8 cellular contexts compared by ENCODE assay signal in genomic region chr15:56537881-56538280, GRCh38.
DNase-seq lines count a peak whose midpoint lies in the region; ATAC-seq lines count a peak whose summit lies in the region.

No MANE protein-coding gene starts in this region.

- H3K27ac Mint-ChIP-seq in activated naive CD8-positive, alpha-beta T cell treated with anti-CD3 and anti-CD28 coated beads for 36 hours = no peak overlapping the region

- peak; percentile 37 for DNase-seq in NCI-H146 (lab: John Stamatoyannopoulos, UW)
- DNase-seq in NCI-H146 treated with DMSO at 0.1 percent for 48 hours (lab: John Stamatoyannopoulos, UW; ENCODE audit: unreplicated experiment) = no peak
- DNase-seq in SJCRH30 = peak; percentile 80 to 88
- peak; percentile 41 for DNase-seq in activated naive CD8-positive, alpha-beta T cell treated with anti-CD3 and anti-CD28 coated beads for 36 hours
- DNase-seq in stimulated activated CD8-positive, alpha-beta memory T cell treated with anti-CD3 and anti-CD28 coated beads, Interleukin-4, amount 100 ng/mL, for 1 hour (ENCODE audit: low read depth in 2 of 2, low spot score in 1 of 2) = peak; percentile 9 to 24
- DNase-seq in inferior parietal cortex (ENCODE audit: extremely low spot score) = no peak
- DNase-seq in ureter (ENCODE audit: low spot score) = no peak

- no peak overlapping the region for H3K27ac ChIP-seq in SJCRH30

- H3K36me3 ChIP-seq in SJCRH30 = no peaks in the 10 kb centered on the region

- ATAC-seq in HG03521 (IDR thresholded peaks at IDR 0.05; ENCODE audit: unreplicated experiment) = no peak

- no peaks in the 10 kb centered on the region for H3K36me3 Mint-ChIP-seq in activated naive CD8-positive, alpha-beta T cell treated with anti-CD3 and anti-CD28 coated beads for 36 hours

- H3K4me3 Mint-ChIP-seq in activated naive CD8-positive, alpha-beta T cell treated with anti-CD3 and anti-CD28 coated beads for 36 hours = no peak overlapping the region

- no peaks in the 10 kb centered on the region for H3K27me3 Mint-ChIP-seq in activated naive CD8-positive, alpha-beta T cell treated with anti-CD3 and anti-CD28 coated beads for 36 hours

- peaks cover under 1% of the 10 kb centered on the region for H3K9me3 Mint-ChIP-seq in activated naive CD8-positive, alpha-beta T cell treated with anti-CD3 and anti-CD28 coated beads for 36 hours

- peaks cover 2% of the 10 kb centered on the region; the same call in 1 of the 2 replicates for H3K4me1 ChIP-seq in SJCRH30

- no peaks in the 10 kb centered on the region for H3K27me3 ChIP-seq in SJCRH30

- peaks cover 9% of the 10 kb centered on the region for H3K4me1 Mint-ChIP-seq in activated naive CD8-positive, alpha-beta T cell treated with anti-CD3 and anti-CD28 coated beads for 36 hours

- no peaks in the 10 kb centered on the region for H3K9me3 ChIP-seq in SJCRH30 (replicated peaks)

- H3K4me3 ChIP-seq in SJCRH30 = no peak overlapping the region

Comparison
In these comparisons a context has a peak if more than half of its experiments do, and no peak if none do; other contexts are left out.
1. DNase-seq: peak in NCI-H146 (single experiment), SJCRH30 (2 of 2), activated naive CD8-positive, alpha-beta T cell treated with anti-CD3 and anti-CD28 coated beads for 36 hours (single experiment) and stimulated activated CD8-positive, alpha-beta memory T cell treated with anti-CD3 and anti-CD28 coated beads, Interleukin-4, amount 100 ng/mL, for 1 hour (2 of 2); none in NCI-H146 treated with DMSO at 0.1 percent for 48 hours (single experiment), inferior parietal cortex (single experiment) and ureter (single experiment).